Comparison of ENCODE assay signal across 1 cellular context in the genomic region with DNA sequence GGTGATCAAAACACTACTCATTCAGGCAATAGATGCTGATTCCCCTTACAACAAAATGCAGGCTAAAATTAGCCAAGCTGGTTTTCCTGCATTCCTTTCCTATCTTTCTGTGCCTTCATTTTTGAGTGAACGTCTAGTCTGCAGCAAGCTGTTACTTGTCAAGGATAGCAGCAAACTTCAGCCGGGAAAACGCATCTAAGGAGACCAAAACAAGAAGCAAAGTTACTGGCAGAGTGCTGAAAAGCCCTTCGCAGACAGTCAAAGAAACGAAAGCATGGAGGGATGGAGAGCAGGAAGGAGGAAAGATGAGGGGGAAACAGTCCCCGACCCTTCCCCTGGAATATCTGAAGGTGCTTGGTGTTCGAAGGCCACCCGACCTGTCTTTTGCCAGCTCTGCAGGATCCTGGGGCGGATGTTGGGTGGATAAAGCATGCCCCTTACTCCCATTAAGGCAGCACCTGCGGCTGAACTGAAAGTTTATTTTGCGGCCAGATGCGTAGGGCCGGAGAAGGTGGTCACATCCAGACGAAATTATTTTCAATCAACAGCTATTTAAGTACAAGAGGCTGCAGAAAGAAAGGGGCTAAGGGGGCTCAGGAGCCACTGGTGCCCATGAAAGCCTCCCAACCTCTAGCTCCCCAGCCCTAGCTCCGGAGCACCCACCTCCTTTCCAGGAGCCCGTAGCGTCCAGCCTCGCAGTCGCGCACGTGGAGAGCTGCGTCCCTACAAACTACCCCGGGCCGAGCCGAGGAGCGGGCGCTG.
A peak's percentile ranks its signal among the peaks of the same experiment; 100 is the strongest.
TF ChIP-seq lines count a peak whose summit lies in the region.

No MANE protein-coding gene starts in this region.

TF ChIP-seq in HepG2, 621 proteins besides CTCF, POLR2A, EP300 and RAD21 (continued from another document and continues in another):
- no peak for TF ChIP-seq STAT6 (CRISPR knock-in tag; IDR thresholded peaks at IDR 0.05; ENCODE audit: borderline replicate concordance)
- TF ChIP-seq, protein P1, sequence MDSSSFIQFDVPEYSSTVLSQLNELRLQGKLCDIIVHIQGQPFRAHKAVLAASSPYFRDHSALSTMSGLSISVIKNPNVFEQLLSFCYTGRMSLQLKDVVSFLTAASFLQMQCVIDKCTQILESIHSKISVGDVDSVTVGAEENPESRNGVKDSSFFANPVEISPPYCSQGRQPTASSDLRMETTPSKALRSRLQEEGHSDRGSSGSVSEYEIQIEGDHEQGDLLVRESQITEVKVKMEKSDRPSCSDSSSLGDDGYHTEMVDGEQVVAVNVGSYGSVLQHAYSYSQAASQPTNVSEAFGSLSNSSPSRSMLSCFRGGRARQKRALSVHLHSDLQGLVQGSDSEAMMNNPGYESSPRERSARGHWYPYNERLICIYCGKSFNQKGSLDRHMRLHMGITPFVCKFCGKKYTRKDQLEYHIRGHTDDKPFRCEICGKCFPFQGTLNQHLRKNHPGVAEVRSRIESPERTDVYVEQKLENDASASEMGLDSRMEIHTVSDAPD (CRISPR knock-in tag; IDR thresholded peaks at IDR 0.05), result no peak
- TF ChIP-seq ZNF598 (CRISPR knock-in tag; IDR thresholded peaks at IDR 0.05; ENCODE audit: borderline replicate concordance), result no peak; the same call in 1 of the 2 replicates
- TF ChIP-seq MAFG (CRISPR knock-in tag; IDR thresholded peaks at IDR 0.05), result no peak
- no peak for TF ChIP-seq FOXK2 (IDR thresholded peaks at IDR 0.05)
- TF ChIP-seq ZNF20 (CRISPR knock-in tag; IDR thresholded peaks at IDR 0.05), result no peak
- no peak for TF ChIP-seq MAF1 (CRISPR knock-in tag; IDR thresholded peaks at IDR 0.05; ENCODE audit: borderline replicate concordance)
- TF ChIP-seq MYNN (CRISPR knock-in tag; IDR thresholded peaks at IDR 0.05; ENCODE audit: low read depth), result peak; percentile 68; the same call in 1 of the 2 replicates
- TF ChIP-seq ZNF891 (CRISPR knock-in tag; IDR thresholded peaks at IDR 0.05), result peak; percentile 14; the same call in 1 of the 2 replicates
- no peak for TF ChIP-seq CREM (IDR thresholded peaks at IDR 0.05)
- TF ChIP-seq CREM (CRISPR knock-in tag; IDR thresholded peaks at IDR 0.05), result no peak
- 0 out of 2 replicates have a peak, but pooled peaks have one; percentile 14 for TF ChIP-seq DNMT3B (CRISPR knock-in tag; conservative IDR thresholded peaks at IDR 0.05)
- TF ChIP-seq ERF (CRISPR knock-in tag; IDR thresholded peaks at IDR 0.05), result 0 out of 2 replicates have a peak, but pooled peaks have one; percentile 34
- TF ChIP-seq PHF20 (CRISPR knock-in tag; IDR thresholded peaks at IDR 0.05), result no peak
- no peak for TF ChIP-seq MTA3 (CRISPR knock-in tag; IDR thresholded peaks at IDR 0.05)
- TF ChIP-seq ZSCAN5A (CRISPR knock-in tag; IDR thresholded peaks at IDR 0.05; ENCODE audit: borderline replicate concordance), result no peak
- no peak for TF ChIP-seq AKAP8 (CRISPR knock-in tag; IDR thresholded peaks at IDR 0.05)
- no peak for TF ChIP-seq ZNF10 (CRISPR knock-in tag; IDR thresholded peaks at IDR 0.05; ENCODE audit: borderline replicate concordance, low read depth)
- no peak for TF ChIP-seq ZNF3 (CRISPR knock-in tag; IDR thresholded peaks at IDR 0.05)
- 0 out of 2 replicates have a peak, but pooled peaks have one; percentile 22 for TF ChIP-seq HOMEZ (CRISPR knock-in tag; IDR thresholded peaks at IDR 0.05; ENCODE audit: low read depth)
- no peak for TF ChIP-seq PLSCR1 (CRISPR knock-in tag; IDR thresholded peaks at IDR 0.05; ENCODE audit: borderline replicate concordance)
- TF ChIP-seq, protein P2, sequence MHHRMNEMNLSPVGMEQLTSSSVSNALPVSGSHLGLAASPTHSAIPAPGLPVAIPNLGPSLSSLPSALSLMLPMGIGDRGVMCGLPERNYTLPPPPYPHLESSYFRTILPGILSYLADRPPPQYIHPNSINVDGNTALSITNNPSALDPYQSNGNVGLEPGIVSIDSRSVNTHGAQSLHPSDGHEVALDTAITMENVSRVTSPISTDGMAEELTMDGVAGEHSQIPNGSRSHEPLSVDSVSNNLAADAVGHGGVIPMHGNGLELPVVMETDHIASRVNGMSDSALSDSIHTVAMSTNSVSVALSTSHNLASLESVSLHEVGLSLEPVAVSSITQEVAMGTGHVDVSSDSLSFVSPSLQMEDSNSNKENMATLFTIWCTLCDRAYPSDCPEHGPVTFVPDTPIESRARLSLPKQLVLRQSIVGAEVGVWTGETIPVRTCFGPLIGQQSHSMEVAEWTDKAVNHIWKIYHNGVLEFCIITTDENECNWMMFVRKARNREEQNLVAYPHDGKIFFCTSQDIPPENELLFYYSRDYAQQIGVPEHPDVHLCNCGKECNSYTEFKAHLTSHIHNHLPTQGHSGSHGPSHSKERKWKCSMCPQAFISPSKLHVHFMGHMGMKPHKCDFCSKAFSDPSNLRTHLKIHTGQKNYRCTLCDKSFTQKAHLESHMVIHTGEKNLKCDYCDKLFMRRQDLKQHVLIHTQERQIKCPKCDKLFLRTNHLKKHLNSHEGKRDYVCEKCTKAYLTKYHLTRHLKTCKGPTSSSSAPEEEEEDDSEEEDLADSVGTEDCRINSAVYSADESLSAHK (CRISPR knock-in tag; IDR thresholded peaks at IDR 0.05; ENCODE audit: borderline replicate concordance), result peak; percentile 83; the same call in 1 of the 2 replicates
- TF ChIP-seq ZFX (CRISPR knock-in tag; IDR thresholded peaks at IDR 0.05; ENCODE audit: low read depth), result no peak
- TF ChIP-seq ZNF160 (CRISPR knock-in tag; IDR thresholded peaks at IDR 0.05), result no peak
- no peak; the same call in 1 of the 2 replicates for TF ChIP-seq TAF1 (CRISPR knock-in tag; IDR thresholded peaks at IDR 0.05)
- no peak for TF ChIP-seq HOXA7 (CRISPR knock-in tag; IDR thresholded peaks at IDR 0.05)
- no peak for TF ChIP-seq ZBTB46 (CRISPR knock-in tag; IDR thresholded peaks at IDR 0.05; ENCODE audit: borderline replicate concordance)
- TF ChIP-seq MED13 (CRISPR knock-in tag; IDR thresholded peaks at IDR 0.05), result no peak; the same call in 1 of the 2 replicates
- TF ChIP-seq ZNF567 (CRISPR knock-in tag; IDR thresholded peaks at IDR 0.05; ENCODE audit: borderline replicate concordance), result no peak
- no peak for TF ChIP-seq ZNF775 (CRISPR knock-in tag; IDR thresholded peaks at IDR 0.05; ENCODE audit: borderline replicate concordance)
- TF ChIP-seq NPAS2 (CRISPR knock-in tag; IDR thresholded peaks at IDR 0.05; ENCODE audit: borderline replicate concordance), result no peak
- 0 out of 2 replicates have a peak, but pooled peaks have one; percentile 3 for TF ChIP-seq FOSL2 (CRISPR knock-in tag; IDR thresholded peaks at IDR 0.05)
- TF ChIP-seq ARHGAP35 (CRISPR knock-in tag; IDR thresholded peaks at IDR 0.05; ENCODE audit: borderline replicate concordance), result peak; percentile 24; the same call in 1 of the 2 replicates
- no peak for TF ChIP-seq RBFOX2 (IDR thresholded peaks at IDR 0.05; ENCODE audit: low read depth, low read length)
- no peak for TF ChIP-seq ZNF546 (CRISPR knock-in tag; conservative IDR thresholded peaks at IDR 0.05)
- TF ChIP-seq ATF6 (CRISPR knock-in tag; conservative IDR thresholded peaks at IDR 0.05), result 0 out of 2 replicates have a peak, but pooled peaks have one; percentile 21
- TF ChIP-seq IKZF4 (CRISPR knock-in tag; IDR thresholded peaks at IDR 0.05; ENCODE audit: borderline replicate concordance, low read depth, not compliant biosample characterization), result no peak
- TF ChIP-seq SP140L (CRISPR knock-in tag; IDR thresholded peaks at IDR 0.05; ENCODE audit: borderline replicate concordance), result 0 out of 2 replicates have a peak, but pooled peaks have one; percentile 25
- TF ChIP-seq ZKSCAN1 (IDR thresholded peaks at IDR 0.05; ENCODE audit: low read length), result no peak
- TF ChIP-seq, protein P3, sequence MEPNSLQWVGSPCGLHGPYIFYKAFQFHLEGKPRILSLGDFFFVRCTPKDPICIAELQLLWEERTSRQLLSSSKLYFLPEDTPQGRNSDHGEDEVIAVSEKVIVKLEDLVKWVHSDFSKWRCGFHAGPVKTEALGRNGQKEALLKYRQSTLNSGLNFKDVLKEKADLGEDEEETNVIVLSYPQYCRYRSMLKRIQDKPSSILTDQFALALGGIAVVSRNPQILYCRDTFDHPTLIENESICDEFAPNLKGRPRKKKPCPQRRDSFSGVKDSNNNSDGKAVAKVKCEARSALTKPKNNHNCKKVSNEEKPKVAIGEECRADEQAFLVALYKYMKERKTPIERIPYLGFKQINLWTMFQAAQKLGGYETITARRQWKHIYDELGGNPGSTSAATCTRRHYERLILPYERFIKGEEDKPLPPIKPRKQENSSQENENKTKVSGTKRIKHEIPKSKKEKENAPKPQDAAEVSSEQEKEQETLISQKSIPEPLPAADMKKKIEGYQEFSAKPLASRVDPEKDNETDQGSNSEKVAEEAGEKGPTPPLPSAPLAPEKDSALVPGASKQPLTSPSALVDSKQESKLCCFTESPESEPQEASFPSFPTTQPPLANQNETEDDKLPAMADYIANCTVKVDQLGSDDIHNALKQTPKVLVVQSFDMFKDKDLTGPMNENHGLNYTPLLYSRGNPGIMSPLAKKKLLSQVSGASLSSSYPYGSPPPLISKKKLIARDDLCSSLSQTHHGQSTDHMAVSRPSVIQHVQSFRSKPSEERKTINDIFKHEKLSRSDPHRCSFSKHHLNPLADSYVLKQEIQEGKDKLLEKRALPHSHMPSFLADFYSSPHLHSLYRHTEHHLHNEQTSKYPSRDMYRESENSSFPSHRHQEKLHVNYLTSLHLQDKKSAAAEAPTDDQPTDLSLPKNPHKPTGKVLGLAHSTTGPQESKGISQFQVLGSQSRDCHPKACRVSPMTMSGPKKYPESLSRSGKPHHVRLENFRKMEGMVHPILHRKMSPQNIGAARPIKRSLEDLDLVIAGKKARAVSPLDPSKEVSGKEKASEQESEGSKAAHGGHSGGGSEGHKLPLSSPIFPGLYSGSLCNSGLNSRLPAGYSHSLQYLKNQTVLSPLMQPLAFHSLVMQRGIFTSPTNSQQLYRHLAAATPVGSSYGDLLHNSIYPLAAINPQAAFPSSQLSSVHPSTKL (CRISPR knock-in tag; IDR thresholded peaks at IDR 0.05), result 0 out of 2 replicates have a peak, but pooled peaks have one; percentile 10
